Comparison of ENCODE assay signal across 10 cellular contexts in genomic region chr3:94525039-94525438, GRCh38.
A peak's percentile ranks its signal among the peaks of the same experiment; 100 is the strongest.
DNase-seq lines count a peak whose midpoint lies in the region; FAIRE-seq and TF ChIP-seq lines count a peak whose summit lies in the region.
"Had no signal": no experiment of that assay in that cellular context is flagged by ENCODE, and none has a peak within 500 bp of the region (broad histone marks: within the 10 kb centered on the region; RNA-seq: fewer than 3 reads in every experiment).

No MANE protein-coding gene starts in this region.

- H3K4me1 ChIP-seq in neuronal stem cell (ENCODE audit: control insufficient read depth in 2 of 2, insufficient read depth in 1 of 2, low read depth in 1 of 2, low read length in 2 of 2) (peaks cover 0 to 2% of the 10 kb centered on the region in 2 donors), colonic mucosa (no peaks in the 10 kb centered on the region)

- H3K27me3 ChIP-seq in neuronal stem cell (ENCODE audit: control insufficient read depth in 3 of 3, insufficient read depth in 3 of 3, low read depth in 1 of 3, low read length in 3 of 3) (no peaks in the 10 kb centered on the region), colonic mucosa (no peaks in the 10 kb centered on the region)

- H3K27ac ChIP-seq in neuronal stem cell (replicated peaks; ENCODE audit: low read length): no peak overlapping the region
- no peak overlapping the region for H3K27ac ChIP-seq in colonic mucosa
- H3K27ac ChIP-seq: epithelial cell of prostate had no signal

- no peak overlapping the region for H2BK120ac ChIP-seq in neuronal stem cell (ENCODE audit: low read depth, low read length)

- H2BK15ac ChIP-seq in neuronal stem cell (ENCODE audit: low read length): no peak overlapping the region

- no peak overlapping the region for H3K9ac ChIP-seq in neuronal stem cell (ENCODE audit: low read depth, low read length, poor library complexity)
- no peak overlapping the region for H3K9ac ChIP-seq in colonic mucosa (ENCODE audit: low read depth in 2 of 2, low read length in 2 of 2)

- TF ChIP-seq CTCF in fibroblast of mammary gland (conservative IDR thresholded peaks at IDR 0.05; ENCODE audit: control insufficient read depth, insufficient read depth, low read depth, low read length) (peak; percentile 16), colonic mucosa (IDR thresholded peaks at IDR 0.05) (no peak)

- H3K4me3 ChIP-seq in fibroblast of mammary gland (ENCODE audit: control insufficient read depth, low read depth, low read length) (no peak overlapping the region), neuronal stem cell (ENCODE audit: low read length in 2 of 2) (no peak overlapping the region), colonic mucosa (no peak overlapping the region)

- H3K23ac ChIP-seq in neuronal stem cell (ENCODE audit: low read depth, low read length, poor library complexity): no peak overlapping the region

- no peak overlapping the region for H4K91ac ChIP-seq in neuronal stem cell (ENCODE audit: low read depth, low read length, poor library complexity)

- no peak overlapping the region for H2BK12ac ChIP-seq in neuronal stem cell (ENCODE audit: low read length)

- H3K9me3 ChIP-seq in neuronal stem cell (replicated peaks in 1 of 2; ENCODE audit: control insufficient read depth in 2 of 2, insufficient read depth in 1 of 2, low read depth in 1 of 2, low read length in 2 of 2) (no peaks in the 10 kb centered on the region), colonic mucosa (no peaks in the 10 kb centered on the region)

- DNase-seq in GM12892 (ENCODE audit: insufficient read length): no peak
- DNase-seq in RPMI8226: peak; percentile 6
- DNase-seq in fibroblast of mammary gland (ENCODE audit: low read depth): peak; percentile 1
- DNase-seq in neuronal stem cell (ENCODE audit: low spot score): peak; percentile 12
- no peak for DNase-seq in GM03348 (ENCODE audit: low spot score)
- DNase-seq in HPDE6-E6E7 (ENCODE audit: extremely low spot score): no peak
- no peak for DNase-seq in NCI-H446 (lab: John Stamatoyannopoulos, UW)
- no peak for DNase-seq in colonic mucosa
- DNase-seq: stimulated activated naive CD4-positive, alpha-beta T cell treated with Interleukin-2 at 50 U/mL for 16 hours had no signal

- no peak overlapping the region for H3K14ac ChIP-seq in neuronal stem cell (ENCODE audit: low read length)

- H3K4ac ChIP-seq in neuronal stem cell (ENCODE audit: low read length): no peak overlapping the region

- peak; percentile 74 for FAIRE-seq in GM12892 (lab: Jason Lieb, UNC)

- H2BK5ac ChIP-seq in neuronal stem cell (ENCODE audit: low read length): no peak overlapping the region

- WGBS in neuronal stem cell (ENCODE audit: extremely low coverage in 2 of 2, insufficient read length in 2 of 2, insufficient replicate concordance in 1 of 2), 2 donors: no CpG with 5 or more reads among the region's 6 CpGs

- H2AFZ ChIP-seq in neuronal stem cell (ENCODE audit: low read length): peak overlapping the region; percentile 47

- no peak overlapping the region for H3K18ac ChIP-seq in neuronal stem cell (ENCODE audit: low read length)

- no peaks in the 10 kb centered on the region for H3K79me1 ChIP-seq in neuronal stem cell (ENCODE audit: low read depth, low read length)

- H2AK5ac ChIP-seq in neuronal stem cell (ENCODE audit: low read depth, low read length): no peak overlapping the region

- no peak for TF ChIP-seq POLR2A in GM12892 (IDR thresholded peaks at IDR 0.05; ENCODE audit: low read depth, low read length)

- H3K36me3 ChIP-seq in neuronal stem cell (replicated peaks in 1 of 2; ENCODE audit: control insufficient read depth in 2 of 2, insufficient read depth in 2 of 2, low read length in 2 of 2): no peaks in the 10 kb centered on the region
- H3K36me3 ChIP-seq in colonic mucosa: no peaks in the 10 kb centered on the region

- no peak overlapping the region for H4K8ac ChIP-seq in neuronal stem cell (ENCODE audit: low read depth, low read length)

- intact Hi-C loops in colonic mucosa (cut with DNase I): no loop called here

- H3K4me2 ChIP-seq in neuronal stem cell (ENCODE audit: insufficient read depth, low read length, poor library complexity, severe bottlenecking): no peak overlapping the region

Comparison
In these comparisons a context has a peak if more than half of its experiments do, and no peak if none do; other contexts are left out.
1. DNase-seq: peak in RPMI8226 (single experiment), fibroblast of mammary gland (single experiment) and neuronal stem cell (single experiment); none in GM12892 (single experiment), GM03348 (single experiment), HPDE6-E6E7 (single experiment), NCI-H446 (0 of 2) and colonic mucosa (single experiment).